Comparison of ENCODE assay signal across 2 cellular contexts in genomic region chr1:20174937-20175666, GRCh38.
A peak's percentile ranks its signal among the peaks of the same experiment; 100 is the strongest.
TF ChIP-seq lines count a peak whose summit lies in the region.

No MANE protein-coding gene starts in this region.

TF ChIP-seq in liver, 16 proteins besides CTCF, POLR2A, EP300 and RAD21:
- TF ChIP-seq ATF3 (IDR thresholded peaks at IDR 0.05): peak; percentile 18
- TF ChIP-seq EGR1 (IDR thresholded peaks at IDR 0.05; ENCODE audit: low read depth in 2 of 2): no peak
- no peak for TF ChIP-seq MAX (IDR thresholded peaks at IDR 0.05)

TF ChIP-seq in HepG2, 621 proteins besides CTCF, POLR2A, EP300 and RAD21:
- TF ChIP-seq MEF2D (CRISPR knock-in tag; IDR thresholded peaks at IDR 0.05) (no peak), RCOR2 (CRISPR knock-in tag; IDR thresholded peaks at IDR 0.05) (no peak), ZNF841 (CRISPR knock-in tag; IDR thresholded peaks at IDR 0.05; ENCODE audit: borderline replicate concordance) (no peak), ZNF710 (CRISPR knock-in tag; IDR thresholded peaks at IDR 0.05; ENCODE audit: borderline replicate concordance) (no peak), ZZZ3 (CRISPR knock-in tag; IDR thresholded peaks at IDR 0.05; ENCODE audit: borderline replicate concordance) (no peak), MAFF (IDR thresholded peaks at IDR 0.05; ENCODE audit: low read depth, low read length) (no peak), ZNF33B (CRISPR knock-in tag; IDR thresholded peaks at IDR 0.05) (no peak), ZSCAN29 (CRISPR knock-in tag; conservative IDR thresholded peaks at IDR 0.05) (no peak), CSRNP1 (CRISPR knock-in tag; IDR thresholded peaks at IDR 0.05) (no peak), ZNF879 (CRISPR knock-in tag; IDR thresholded peaks at IDR 0.05) (no peak), GFI1 (CRISPR knock-in tag; IDR thresholded peaks at IDR 0.05; ENCODE audit: borderline replicate concordance) (no peak), CREB3 (CRISPR knock-in tag; IDR thresholded peaks at IDR 0.05) (no peak), HNF1B (CRISPR knock-in tag; IDR thresholded peaks at IDR 0.05) (no peak), ZNF276 (CRISPR knock-in tag; IDR thresholded peaks at IDR 0.05; ENCODE audit: low read depth) (no peak), SYNCRIP (IDR thresholded peaks at IDR 0.05; ENCODE audit: insufficient read depth, low read depth, low read length) (no peak), ZSCAN21 (CRISPR knock-in tag; IDR thresholded peaks at IDR 0.05; ENCODE audit: borderline replicate concordance) (no peak)
